9 cellular contexts compared by ENCODE assay signal in the genomic region with DNA sequence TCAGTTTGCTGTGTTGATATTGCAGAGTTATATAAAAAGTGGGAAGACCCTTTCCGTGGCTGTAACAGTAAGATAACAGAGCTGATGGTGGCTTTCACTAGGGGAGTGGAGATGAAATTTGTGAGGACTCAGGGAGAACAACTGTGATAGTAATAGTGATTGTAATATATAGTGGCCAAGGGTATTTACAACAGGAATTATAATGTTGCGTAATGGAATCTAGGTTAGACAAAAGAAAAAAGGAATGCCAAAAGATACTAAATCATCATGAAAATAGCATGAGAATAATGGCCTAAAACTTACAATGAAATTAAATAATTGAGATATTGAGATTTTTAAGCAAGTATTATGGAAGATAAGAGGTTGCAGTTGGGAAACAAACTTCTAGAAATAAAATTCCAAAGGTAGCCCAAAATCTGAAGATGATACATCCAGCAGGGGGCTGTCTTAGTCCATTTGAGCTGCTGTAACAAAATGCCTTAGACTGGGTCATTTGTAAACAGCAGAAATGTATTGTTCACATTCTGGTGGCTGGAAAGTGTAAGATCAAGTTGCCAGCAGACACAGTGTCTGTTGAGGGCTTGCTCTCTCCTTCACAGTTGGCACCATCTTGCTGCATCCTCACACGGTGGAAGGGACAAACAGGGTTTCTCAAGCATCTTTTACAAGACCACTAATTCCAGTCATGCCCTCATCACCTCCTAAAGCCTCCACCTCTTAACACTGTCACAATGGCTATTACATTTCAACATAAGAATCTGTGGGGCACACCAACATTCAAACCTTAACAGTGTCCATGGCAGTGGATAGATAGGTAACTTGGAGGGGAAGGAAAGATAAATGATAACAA.
DNase-seq lines count a peak whose midpoint lies in the region; ATAC-seq and TF ChIP-seq lines count a peak whose summit lies in the region.
"Had no signal": no experiment of that assay in that cellular context is flagged by ENCODE, and none has a peak within 500 bp of the region (broad histone marks: within the 10 kb centered on the region; RNA-seq: fewer than 3 reads in every experiment).

No MANE protein-coding gene starts in this region.

- H3K4me3 Mint-ChIP-seq in MCF 10A (ENCODE audit: unreplicated experiment) = no peak overlapping the region

- no peak overlapping the region for H2AFZ ChIP-seq in mammary epithelial cell (ENCODE audit: low read depth, low read length)

- BruUV-seq in MCF 10A (replicated peaks; lab: Mats Ljungman, UMichigan) = no TSS peak
- no TSS peak for BruUV-seq in mammary epithelial cell (replicated peaks; lab: Mats Ljungman, UMichigan)

- no peaks in the 10 kb centered on the region for H4K20me1 ChIP-seq in mammary epithelial cell (ENCODE audit: insufficient read depth, low read length)

- H3K4me1 Mint-ChIP-seq in MCF 10A (ENCODE audit: insufficient read depth, unreplicated experiment) = peaks cover 7% of the 10 kb centered on the region

- POLR2A ChIA-PET in MCF 10A (lab: Yijun Ruan, JAX) = interaction anchor here (0.5 to 1.4 kb wide), 3 partner anchors 14 to 146 kb away, joined by 3 to 4 read pairs (median 3); no protein-coding TSS in a partner anchor

- in situ Hi-C loops in mammary epithelial cell (cut with MboI; ENCODE audit: low sequenced_read_pairs in 2 of 2) = no loop called here

- DNase-seq in MCF 10A (ENCODE audit: unreplicated experiment) = peak; percentile 69
- no peak for DNase-seq in mammary epithelial cell
- peak; percentile 40 to 74 for DNase-seq in NCI-H446 (lab: John Stamatoyannopoulos, UW)
- no peak for DNase-seq in occipital lobe (lab: John Stamatoyannopoulos, UW)
- DNase-seq in NCI-H2107 treated with DMSO at 0.1 percent for 48 hours (lab: John Stamatoyannopoulos, UW; ENCODE audit: unreplicated experiment) = no peak
- no peak for DNase-seq in activated CD8-positive, alpha-beta memory T cell treated with anti-CD3 and anti-CD28 coated beads, Interleukin-2, amount 50 U/mL, for 48 hours

- no peaks in the 10 kb centered on the region for H3K36me3 Mint-ChIP-seq in MCF 10A (ENCODE audit: insufficient read depth, unreplicated experiment)

- no peaks in the 10 kb centered on the region for H3K4me1 ChIP-seq in mammary epithelial cell (ENCODE audit: insufficient read depth, low read length)
- H3K4me1 ChIP-seq: Caco-2 had no signal

- ATAC-seq in HG02943 (IDR thresholded peaks at IDR 0.05; ENCODE audit: low read depth, unreplicated experiment) (peak; percentile 65), esophagus mucosa (peak; percentile 45)

- H3K79me2 ChIP-seq in mammary epithelial cell (ENCODE audit: insufficient read depth, low read length) = no peaks in the 10 kb centered on the region

- H3K9ac ChIP-seq in mammary epithelial cell (ENCODE audit: insufficient read depth, low read length) = no peak overlapping the region

- peaks cover 14% of the 10 kb centered on the region for H3K9me3 ChIP-seq in mammary epithelial cell (replicated peaks; ENCODE audit: insufficient read depth, low read length)
- H3K9me3 ChIP-seq: Caco-2 had no signal

- intact Hi-C loops in MCF 10A (cut with micrococcal nuclease) = loop anchor here (1.0 kb wide), 3 partner anchors 143 to 490 kb away; no protein-coding TSS in a partner anchor
- intact Hi-C loops in mammary epithelial cell (cut with micrococcal nuclease) = no loop called here

- no peaks in the 10 kb centered on the region for H3K27me3 ChIP-seq in mammary epithelial cell (ENCODE audit: insufficient read depth, low read length)

- no peak overlapping the region for H3K4me2 ChIP-seq in mammary epithelial cell (ENCODE audit: insufficient read depth, low read depth, low read length)

- H3K36me3 ChIP-seq in mammary epithelial cell (ENCODE audit: insufficient read depth, low read length) = no peaks in the 10 kb centered on the region

- no peak overlapping the region for H3K27ac ChIP-seq in mammary epithelial cell (ENCODE audit: insufficient read depth, low read depth, low read length)

- H3K27ac Mint-ChIP-seq in MCF 10A (ENCODE audit: low read depth, unreplicated experiment) = no peak overlapping the region

- H3K4me3 ChIP-seq in mammary epithelial cell (replicated peaks in 1 of 3; ENCODE audit: insufficient read depth in 1 of 3, low read depth in 2 of 3, low read length in 3 of 3) = no peak overlapping the region

- WGBS in mammary epithelial cell (ENCODE audit: low coverage, missing lambda C conversion rate) = 69% methylated on average over 3 of the region's 3 CpGs

- TF ChIP-seq CTCF in MCF 10A (IDR thresholded peaks at IDR 0.05; ENCODE audit: unreplicated experiment) (peak; percentile 45), mammary epithelial cell (conservative IDR thresholded peaks at IDR 0.05 in 1 of 2, IDR thresholded peaks at IDR 0.05 in 1 of 2; ENCODE audit: extremely low read depth in 1 of 2, insufficient read depth in 1 of 2, low read depth in 1 of 2, low read length in 2 of 2) (no peak)

- dilution Hi-C loops in mammary epithelial cell (cut with HindIII; ENCODE audit: low sequenced_read_pairs) = no loop called here

- CTCF ChIA-PET in MCF 10A (lab: Yijun Ruan, JAX) = interaction anchor here (0.7 to 4.7 kb wide), 10 partner anchors 9 to 517 kb away, joined by 3 to 64 read pairs (median 3); no protein-coding TSS in a partner anchor
- CTCF ChIA-PET in mammary epithelial cell (lab: Charles Lee; ENCODE audit: low non-redundant PET) = no interaction called here

- no peaks in the 10 kb centered on the region for H3K9me3 Mint-ChIP-seq in MCF 10A (ENCODE audit: unreplicated experiment)

- H3K27me3 Mint-ChIP-seq in MCF 10A (ENCODE audit: insufficient read depth, unreplicated experiment) = no peaks in the 10 kb centered on the region

Comparison
In these comparisons a context has a peak if more than half of its experiments do, and no peak if none do; other contexts are left out.
1. DNase-seq: peak in MCF 10A (single experiment) and NCI-H446 (2 of 2); none in mammary epithelial cell (single experiment), occipital lobe (single experiment), NCI-H2107 treated with DMSO at 0.1 percent for 48 hours (single experiment) and activated CD8-positive, alpha-beta memory T cell treated with anti-CD3 and anti-CD28 coated beads, Interleukin-2, amount 50 U/mL, for 48 hours (single experiment).